ENCODE assay signal across 26 cellular contexts in genomic region chr6:127199470-127199869, GRCh38.
DNase-seq lines count a peak whose midpoint lies in the region; ATAC-seq and TF ChIP-seq lines count a peak whose summit lies in the region.
"Had no signal": no experiment of that assay in that cellular context is flagged by ENCODE, and none has a peak within 500 bp of the region (broad histone marks: within the 10 kb centered on the region; RNA-seq: fewer than 3 reads in every experiment).

No MANE protein-coding gene starts in this region.

- no peaks in the 10 kb centered on the region for H3K36me3 Mint-ChIP-seq in activated T-cell treated with anti-CD3 and anti-CD28 coated beads, Interleukin-2, amount 50 U/mL, for 4 hours (ENCODE audit: insufficient read depth)
- no peaks in the 10 kb centered on the region for H3K36me3 Mint-ChIP-seq in activated CD8-positive, alpha-beta T cell treated with anti-CD3 and anti-CD28 coated beads, Interleukin-2, amount 10 ng/mL, durations not matched to agents 7 days and 5 days (ENCODE audit: low read depth)
- H3K36me3 Mint-ChIP-seq: CD8-positive, alpha-beta T cell; IgD-negative memory B cell had no signal

- no peak overlapping the region for H3K4me2 ChIP-seq in GM23248 (ENCODE audit: unreplicated experiment)
- H3K4me2 ChIP-seq: A549, KMS-11 had no signal

- H3K9ac ChIP-seq in GM23248: no peak overlapping the region
- peak overlapping the region; percentile 56 for H3K9ac ChIP-seq in adipocyte (ENCODE audit: low read length)
- H3K9ac ChIP-seq: KMS-11 had no signal

- H3K27me3 Mint-ChIP-seq in activated T-cell treated with anti-CD3 and anti-CD28 coated beads, Interleukin-2, amount 50 U/mL, for 4 hours (ENCODE audit: low read depth): peaks cover 23% of the 10 kb centered on the region
- H3K27me3 Mint-ChIP-seq in activated CD8-positive, alpha-beta T cell treated with anti-CD3 and anti-CD28 coated beads, Interleukin-2, amount 10 ng/mL, durations not matched to agents 7 days and 5 days (ENCODE audit: low read depth): peaks cover 11% of the 10 kb centered on the region
- H3K27me3 Mint-ChIP-seq: IgD-negative memory B cell had no signal

- H3K9me2 ChIP-seq in GM23248 (ENCODE audit: insufficient read depth): no peaks in the 10 kb centered on the region

- 71 to 82% methylated on average over 1 of the region's 1 CpG for WGBS in GM23248 (ENCODE audit: low coverage in 1 of 2, low lambda C conversion rate in 2 of 2, missing lambda C conversion rate in 2 of 2), 2 experiments

- no peak overlapping the region for H3K4me3 Mint-ChIP-seq in activated T-cell treated with anti-CD3 and anti-CD28 coated beads, Interleukin-2, amount 50 U/mL, for 4 hours
- no peak overlapping the region for H3K4me3 Mint-ChIP-seq in activated CD8-positive, alpha-beta T cell treated with anti-CD3 and anti-CD28 coated beads, Interleukin-2, amount 10 ng/mL, durations not matched to agents 7 days and 5 days
- H3K4me3 Mint-ChIP-seq: CD8-positive, alpha-beta T cell; IgD-negative memory B cell had no signal

- H3K27ac ChIP-seq in GM23248 (no peak overlapping the region), tibial artery (no peak overlapping the region)
- H3K27ac ChIP-seq: A549, KMS-11, SJSA1 had no signal

- no peaks in the 10 kb centered on the region for H3K9me3 Mint-ChIP-seq in activated T-cell treated with anti-CD3 and anti-CD28 coated beads, Interleukin-2, amount 50 U/mL, for 4 hours
- no peaks in the 10 kb centered on the region for H3K9me3 Mint-ChIP-seq in activated CD8-positive, alpha-beta T cell treated with anti-CD3 and anti-CD28 coated beads, Interleukin-2, amount 10 ng/mL, durations not matched to agents 7 days and 5 days (ENCODE audit: insufficient read depth)
- H3K9me3 Mint-ChIP-seq: CD8-positive, alpha-beta T cell; IgD-negative memory B cell had no signal

- TF ChIP-seq CTCF in tibial artery (IDR thresholded peaks at IDR 0.05): no peak

- intact Hi-C loops in tibial artery (cut with DNase I; ENCODE audit: low total_unique reads): no loop called here

- no peak overlapping the region for H3K27ac Mint-ChIP-seq in activated CD8-positive, alpha-beta T cell treated with anti-CD3 and anti-CD28 coated beads, Interleukin-2, amount 10 ng/mL, durations not matched to agents 7 days and 5 days
- H3K27ac Mint-ChIP-seq: CD8-positive, alpha-beta T cell; IgD-negative memory B cell had no signal

- H3K27me3 ChIP-seq in GM23248 (replicated peaks; ENCODE audit: insufficient read depth): no peaks in the 10 kb centered on the region
- H3K27me3 ChIP-seq in adipocyte (replicated peaks; ENCODE audit: control insufficient read depth, insufficient read depth, low read length): no peaks in the 10 kb centered on the region
- no peaks in the 10 kb centered on the region for H3K27me3 ChIP-seq in tibial artery
- H3K27me3 ChIP-seq: SJSA1 had no signal

- in situ Hi-C loops in GM23248 (cut with MboI): no loop called here

- no peaks in the 10 kb centered on the region for H3K79me2 ChIP-seq in GM23248 (ENCODE audit: insufficient read depth)

- DNase-seq in AML-193 (lab: John Stamatoyannopoulos, UW) (peak; percentile 31 to 32), GM23248 (peak; percentile 4), NOMO-1 (lab: John Stamatoyannopoulos, UW; ENCODE audit: unreplicated experiment in 2 of 2) (peak; percentile 36 to 60), adipocyte (ENCODE audit: low read depth) (no peak), tibial artery (no peak), dermis blood vessel endothelial cell (no peak)
- no peak for DNase-seq in activated T-cell treated with anti-CD3 and anti-CD28 coated beads, Interleukin-2, amount 50 U/mL, for 4 hours
- no peak for DNase-seq in activated CD8-positive, alpha-beta T cell treated with anti-CD3 and anti-CD28 coated beads, Interleukin-2, amount 10 ng/mL, durations not matched to agents 7 days and 5 days
- DNase-seq: C1 segment of cervical spinal cord; Caco-2; CD8-positive, alpha-beta T cell; GOT3; HCEC 1CT; NCI-H1105 treated with DMSO at 0.1 percent for 48 hours; NCI-H146; NCI-H2029 treated with DMSO at 0.1 percent for 48 hours; NCI-H446 treated with DMSO at 0.1 percent for 48 hours; NCI-H526; NCI-H82; NK-92 treated with Interleukin-12 subunit alpha and Interleukin-12 subunit beta, amount 100 ng/mL, for 24 hours; T-helper 1 cell had no signal

- H3K4me1 Mint-ChIP-seq in activated T-cell treated with anti-CD3 and anti-CD28 coated beads, Interleukin-2, amount 50 U/mL, for 4 hours (ENCODE audit: low read depth): no peaks in the 10 kb centered on the region
- H3K4me1 Mint-ChIP-seq in activated CD8-positive, alpha-beta T cell treated with anti-CD3 and anti-CD28 coated beads, Interleukin-2, amount 10 ng/mL, durations not matched to agents 7 days and 5 days (ENCODE audit: low read depth): no peaks in the 10 kb centered on the region
- H3K4me1 Mint-ChIP-seq: IgD-negative memory B cell had no signal

- CTCF ChIA-PET in activated CD8-positive, alpha-beta T cell treated with anti-CD3 and anti-CD28 coated beads, Interleukin-2, amount 10 ng/mL, durations not matched to agents 7 days and 5 days (lab: Charles Lee): no interaction called here

- H3K36me3 ChIP-seq in GM23248 (ENCODE audit: low read depth) (no peaks in the 10 kb centered on the region), adipocyte (ENCODE audit: control insufficient read depth, insufficient read depth, low read length, severe bottlenecking) (no peaks in the 10 kb centered on the region), tibial artery (no peaks in the 10 kb centered on the region)
- H3K36me3 ChIP-seq: SJSA1 had no signal

- no peak for ATAC-seq in activated T-cell treated with anti-CD3 and anti-CD28 coated beads, Interleukin-2, amount 50 U/mL, for 4 hours
- no peak for ATAC-seq in activated CD8-positive, alpha-beta T cell treated with anti-CD3 and anti-CD28 coated beads, Interleukin-2, amount 10 ng/mL, durations not matched to agents 7 days and 5 days
- ATAC-seq: CD8-positive, alpha-beta T cell; GM12878 had no signal

- H3K4me1 ChIP-seq in GM23248 (ENCODE audit: insufficient read depth) (peaks cover 35% of the 10 kb centered on the region), adipocyte (ENCODE audit: control insufficient read depth, insufficient read depth, low read length) (peaks cover 49% of the 10 kb centered on the region), tibial artery (no peaks in the 10 kb centered on the region)
- H3K4me1 ChIP-seq: A549, Caco-2 had no signal

- H3K4me3 ChIP-seq in GM23248: no peak overlapping the region
- H3K4me3 ChIP-seq in adipocyte (ENCODE audit: low read length): peak overlapping the region; percentile 29
- no peak overlapping the region for H3K4me3 ChIP-seq in tibial artery
- H3K4me3 ChIP-seq: A549, GM12878, SJSA1 had no signal

- H3F3A ChIP-seq in GM23248 (ENCODE audit: insufficient read depth): peaks cover 10% of the 10 kb centered on the region; the same call in 1 of the 2 replicates

- no peaks in the 10 kb centered on the region for H4K20me1 ChIP-seq in GM23248 (ENCODE audit: insufficient read depth)

- no peak overlapping the region for H2AFZ ChIP-seq in GM23248

- POLR2A ChIA-PET in activated CD8-positive, alpha-beta T cell treated with anti-CD3 and anti-CD28 coated beads, Interleukin-2, amount 10 ng/mL, durations not matched to agents 7 days and 5 days (lab: Charles Lee): no interaction called here

- H3K9me3 ChIP-seq in GM23248 (ENCODE audit: low read depth) (no peaks in the 10 kb centered on the region), adipocyte (ENCODE audit: control insufficient read depth, low read length) (no peaks in the 10 kb centered on the region), tibial artery (no peaks in the 10 kb centered on the region)
- H3K9me3 ChIP-seq: A549, Caco-2, SJSA1 had no signal

Comparison
In these comparisons a context has a peak if more than half of its experiments do, and no peak if none do; other contexts are left out.
1. DNase-seq: peak in AML-193 (2 of 2), GM23248 (single experiment) and NOMO-1 (2 of 2); none in adipocyte (single experiment), tibial artery (0 of 2), activated T-cell treated with anti-CD3 and anti-CD28 coated beads, Interleukin-2, amount 50 U/mL, for 4 hours (single experiment), activated CD8-positive, alpha-beta T cell treated with anti-CD3 and anti-CD28 coated beads, Interleukin-2, amount 10 ng/mL, durations not matched to agents 7 days and 5 days (single experiment) and dermis blood vessel endothelial cell (single experiment).